In the genomic region with DNA sequence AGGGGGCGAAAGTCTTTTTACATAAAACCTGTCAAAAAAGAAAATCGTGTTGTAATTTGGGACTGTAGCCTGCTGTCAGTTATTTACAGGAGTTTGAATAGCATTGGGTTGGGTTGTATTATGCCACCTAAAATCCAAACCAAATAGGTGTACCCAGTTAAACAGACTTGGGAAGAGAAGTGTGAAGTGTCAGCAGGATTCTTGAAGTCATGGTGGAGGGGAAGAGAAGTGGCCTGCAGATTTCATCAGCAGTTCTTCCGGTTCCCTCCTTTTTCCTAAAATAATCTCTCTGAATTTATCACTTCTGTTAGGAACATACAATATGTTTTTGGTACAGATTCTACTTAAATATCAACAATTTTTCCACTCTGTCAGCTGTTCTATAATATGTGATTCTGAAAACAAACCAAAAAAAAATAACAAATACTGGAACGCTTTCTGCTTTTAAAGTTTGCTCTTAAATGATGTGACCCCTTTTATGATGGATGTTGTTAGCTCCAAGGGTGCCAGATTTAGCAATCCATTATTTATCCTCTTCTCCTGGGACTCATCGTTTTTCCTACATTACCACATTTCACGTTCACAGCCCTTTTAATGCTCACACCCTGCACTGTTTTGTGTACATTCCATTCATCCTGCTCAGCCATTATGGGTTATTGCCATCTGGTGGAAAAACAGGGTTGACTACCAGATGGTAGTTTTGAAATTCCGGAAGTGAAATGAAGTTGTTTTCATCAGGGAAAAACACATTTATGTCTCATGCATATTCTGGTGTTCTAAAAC, we compare ENCODE assay signal across 8 cellular contexts. TPM values are rescaled to one million over a fixed set of nuclear protein-coding genes. Genes with fewer than 3 reads are reported as not detected.
DNase-seq lines count a peak whose midpoint lies in the region; ATAC-seq and TF ChIP-seq lines count a peak whose summit lies in the region.

No MANE protein-coding gene starts in this region.

- intact Hi-C loops in sigmoid colon (cut with DNase I) = loop anchor here (2.0 kb wide), 1 partner anchor 85 kb away; no protein-coding TSS in a partner anchor

- H3K27ac ChIP-seq in gastroesophageal sphincter (peak overlapping the region; percentile 55 to 68 (median 60)), sigmoid colon (peak overlapping the region; percentile 56 to 69 (median 63))

- H3K9me3 ChIP-seq in gastroesophageal sphincter = no peaks in the 10 kb centered on the region
- H3K9me3 ChIP-seq in sigmoid colon = no peaks in the 10 kb centered on the region

- ATAC-seq in SK-N-SH treated with all-trans-retinoic acid at 6 μM for 48 hours (peak; percentile 68), gastroesophageal sphincter (peak; percentile 96), GM18519 (IDR thresholded peaks at IDR 0.05; ENCODE audit: low FRiP score, unreplicated experiment) (no peak), HG02642 (IDR thresholded peaks at IDR 0.05; ENCODE audit: poor library complexity, unreplicated experiment) (no peak)

- H3K36me3 ChIP-seq in gastroesophageal sphincter = no peaks in the 10 kb centered on the region
- no peaks in the 10 kb centered on the region for H3K36me3 ChIP-seq in sigmoid colon

- TF ChIP-seq CTCF in gastroesophageal sphincter (IDR thresholded peaks at IDR 0.05) = peak; percentile 42 to 72 (median 57)
- TF ChIP-seq CTCF in sigmoid colon (IDR thresholded peaks at IDR 0.05) = peak in 3 of 4 experiments; percentile 10 to 65 (median 52)

- TF ChIP-seq EP300 in gastroesophageal sphincter (IDR thresholded peaks at IDR 0.05) = no peak
- no peak for TF ChIP-seq EP300 in sigmoid colon (IDR thresholded peaks at IDR 0.05)

- peaks cover 5 to 37% (median 8%) of the 10 kb centered on the region in 3 donors for H3K4me1 ChIP-seq in gastroesophageal sphincter
- H3K4me1 ChIP-seq in sigmoid colon = peaks cover 0 to 36% (median 27%) of the 10 kb centered on the region in 4 donors

- H3K4me3 ChIP-seq in gastroesophageal sphincter (peak overlapping the region in 1 of 2 donors; percentile 10), sigmoid colon (peak overlapping the region in 3 of 4 donors; percentile 6 to 12 (median 9))

- WGBS in gastroesophageal sphincter (ENCODE audit: low coverage in 1 of 2), 2 donors = 36 to 37% methylated on average over 7 of the region's 7 CpGs
- 46 to 61% methylated on average over 7 of the region's 7 CpGs for WGBS in sigmoid colon, 2 donors

- H3K27me3 ChIP-seq in gastroesophageal sphincter (no peaks in the 10 kb centered on the region), sigmoid colon (no peaks in the 10 kb centered on the region)

- TF ChIP-seq POLR2A in gastroesophageal sphincter (IDR thresholded peaks at IDR 0.05) (no peak), sigmoid colon (IDR thresholded peaks at IDR 0.05) (no peak)

- DNase-seq in A172 (ENCODE audit: low spot score) = peak; percentile 84
- DNase-seq in HT1080 (ENCODE audit: low read depth) = peak; percentile 81
- peak; percentile 71 for DNase-seq in sigmoid colon
- no peak for DNase-seq in activated naive CD4-positive, alpha-beta T cell treated with anti-CD3 and anti-CD28 coated beads, Interleukin-2, amount 50 U/mL, for 16 hours

TF ChIP-seq in SK-N-SH treated with all-trans-retinoic acid at 6 μM for 48 hours, 23 proteins besides CTCF, POLR2A, EP300 and RAD21:
- TF ChIP-seq, protein P1, sequence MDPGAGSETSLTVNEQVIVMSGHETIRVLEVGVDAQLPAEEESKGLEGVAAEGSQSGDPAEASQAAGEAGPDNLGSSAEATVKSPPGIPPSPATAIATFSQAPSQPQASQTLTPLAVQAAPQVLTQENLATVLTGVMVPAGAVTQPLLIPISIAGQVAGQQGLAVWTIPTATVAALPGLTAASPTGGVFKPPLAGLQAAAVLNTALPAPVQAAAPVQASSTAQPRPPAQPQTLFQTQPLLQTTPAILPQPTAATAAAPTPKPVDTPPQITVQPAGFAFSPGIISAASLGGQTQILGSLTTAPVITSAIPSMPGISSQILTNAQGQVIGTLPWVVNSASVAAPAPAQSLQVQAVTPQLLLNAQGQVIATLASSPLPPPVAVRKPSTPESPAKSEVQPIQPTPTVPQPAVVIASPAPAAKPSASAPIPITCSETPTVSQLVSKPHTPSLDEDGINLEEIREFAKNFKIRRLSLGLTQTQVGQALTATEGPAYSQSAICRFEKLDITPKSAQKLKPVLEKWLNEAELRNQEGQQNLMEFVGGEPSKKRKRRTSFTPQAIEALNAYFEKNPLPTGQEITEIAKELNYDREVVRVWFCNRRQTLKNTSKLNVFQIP (CRISPR knock-in tag; IDR thresholded peaks at IDR 0.05; ENCODE audit: borderline replicate concordance, low read depth) = no peak
- TF ChIP-seq, protein P2, sequence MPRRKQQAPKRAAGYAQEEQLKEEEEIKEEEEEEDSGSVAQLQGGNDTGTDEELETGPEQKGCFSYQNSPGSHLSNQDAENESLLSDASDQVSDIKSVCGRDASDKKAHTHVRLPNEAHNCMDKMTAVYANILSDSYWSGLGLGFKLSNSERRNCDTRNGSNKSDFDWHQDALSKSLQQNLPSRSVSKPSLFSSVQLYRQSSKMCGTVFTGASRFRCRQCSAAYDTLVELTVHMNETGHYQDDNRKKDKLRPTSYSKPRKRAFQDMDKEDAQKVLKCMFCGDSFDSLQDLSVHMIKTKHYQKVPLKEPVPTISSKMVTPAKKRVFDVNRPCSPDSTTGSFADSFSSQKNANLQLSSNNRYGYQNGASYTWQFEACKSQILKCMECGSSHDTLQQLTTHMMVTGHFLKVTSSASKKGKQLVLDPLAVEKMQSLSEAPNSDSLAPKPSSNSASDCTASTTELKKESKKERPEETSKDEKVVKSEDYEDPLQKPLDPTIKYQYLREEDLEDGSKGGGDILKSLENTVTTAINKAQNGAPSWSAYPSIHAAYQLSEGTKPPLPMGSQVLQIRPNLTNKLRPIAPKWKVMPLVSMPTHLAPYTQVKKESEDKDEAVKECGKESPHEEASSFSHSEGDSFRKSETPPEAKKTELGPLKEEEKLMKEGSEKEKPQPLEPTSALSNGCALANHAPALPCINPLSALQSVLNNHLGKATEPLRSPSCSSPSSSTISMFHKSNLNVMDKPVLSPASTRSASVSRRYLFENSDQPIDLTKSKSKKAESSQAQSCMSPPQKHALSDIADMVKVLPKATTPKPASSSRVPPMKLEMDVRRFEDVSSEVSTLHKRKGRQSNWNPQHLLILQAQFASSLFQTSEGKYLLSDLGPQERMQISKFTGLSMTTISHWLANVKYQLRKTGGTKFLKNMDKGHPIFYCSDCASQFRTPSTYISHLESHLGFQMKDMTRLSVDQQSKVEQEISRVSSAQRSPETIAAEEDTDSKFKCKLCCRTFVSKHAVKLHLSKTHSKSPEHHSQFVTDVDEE (CRISPR knock-in tag; IDR thresholded peaks at IDR 0.05) = no peak
- no peak for TF ChIP-seq TOX (CRISPR knock-in tag; IDR thresholded peaks at IDR 0.05; ENCODE audit: borderline replicate concordance)
- TF ChIP-seq TCF4 (CRISPR knock-in tag; IDR thresholded peaks at IDR 0.05; ENCODE audit: borderline replicate concordance) = no peak
- no peak for TF ChIP-seq RARB (CRISPR knock-in tag; IDR thresholded peaks at IDR 0.05)
- peak; percentile 30; the same call in 1 of the 2 replicates for TF ChIP-seq ISL1 (CRISPR knock-in tag; IDR thresholded peaks at IDR 0.05)
- no peak for TF ChIP-seq ESRRG (CRISPR knock-in tag; IDR thresholded peaks at IDR 0.05)
- TF ChIP-seq BACH2 (CRISPR knock-in tag; IDR thresholded peaks at IDR 0.05; ENCODE audit: borderline replicate concordance) = no peak
- TF ChIP-seq ZFP30 (CRISPR knock-in tag; IDR thresholded peaks at IDR 0.05) = no peak
TF ChIP-seq in SK-N-SH treated with all-trans-retinoic acid at 6 μM for 48 hours: peak in this region for 1.

RNA-seq across cellular contexts. Expression of a gene that starts 18.7 kb away (rescaled TPM):
- total RNA-seq in A172 (2014; rRNA removed; shearing (Covaris generic)) = 40.0 and 49.6 TPM in 2 replicates
- 23.2 and 27.9 TPM in 2 replicates for total RNA-seq in HT1080 (2014; rRNA removed; shearing (Covaris generic))
- 18.1 and 21.2 TPM in 2 replicates for polyA plus RNA-seq in HT1080 (2015; cell fraction: cytosol; rRNA removed)
- polyA plus RNA-seq in HT1080 (2015; cell fraction: nucleus; rRNA removed) = 41.1 and 46.1 TPM in 2 replicates
- total RNA-seq in gastroesophageal sphincter = 10 to 100 TPM; 28.0 to 43.1 (median 41.1) TPM
- 10 to 100 TPM; 44.9 to 90.5 (median 63.1) TPM for total RNA-seq in sigmoid colon
- 10 to 100 TPM; 14.1 to 30.3 (median 28.8) TPM for polyA plus RNA-seq in sigmoid colon

Comparison
In these comparisons a context has a peak if more than half of its experiments do, and no peak if none do; other contexts are left out.
1. ATAC-seq: peak in SK-N-SH treated with all-trans-retinoic acid at 6 μM for 48 hours (single experiment) and gastroesophageal sphincter (single experiment); none in GM18519 (single experiment) and HG02642 (single experiment).